ENCODE assay signal across 1 cellular context in the genomic region with DNA sequence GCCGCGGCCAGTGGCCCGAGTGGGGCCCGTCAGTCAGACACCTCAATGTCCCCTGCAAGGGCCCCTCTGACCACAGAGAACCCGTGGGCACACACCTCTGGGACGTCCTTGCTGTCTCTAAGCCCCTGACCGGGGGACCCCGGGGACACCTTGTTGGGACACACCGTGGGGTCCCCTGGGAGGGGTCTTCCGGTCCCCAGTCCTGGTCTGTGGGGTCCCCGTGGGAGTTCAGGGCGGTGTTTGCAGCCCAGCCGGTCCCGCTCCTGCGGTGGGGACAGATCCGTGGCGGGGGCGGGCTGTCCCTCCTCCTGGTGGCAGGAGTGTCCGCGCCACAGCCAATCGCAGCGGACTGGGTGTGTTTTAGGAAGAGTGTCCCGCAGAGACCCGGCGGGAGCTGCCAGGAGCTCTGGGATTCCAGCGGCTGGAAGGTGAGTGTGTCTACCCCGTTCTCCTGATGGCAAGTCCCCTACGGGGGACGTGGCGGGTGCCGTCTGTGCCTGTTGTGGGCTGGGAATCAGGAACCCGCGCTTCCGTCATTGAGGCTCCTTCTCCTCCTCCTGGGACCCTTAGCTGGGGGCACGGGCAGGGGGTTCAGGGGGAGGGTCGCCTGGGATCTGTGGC.
TF ChIP-seq lines count a peak whose summit lies in the region.

No MANE protein-coding gene starts in this region.

TF ChIP-seq in HepG2, 621 proteins besides CTCF, POLR2A, EP300 and RAD21 (continued from another document and continues in another):
- TF ChIP-seq, protein P1, sequence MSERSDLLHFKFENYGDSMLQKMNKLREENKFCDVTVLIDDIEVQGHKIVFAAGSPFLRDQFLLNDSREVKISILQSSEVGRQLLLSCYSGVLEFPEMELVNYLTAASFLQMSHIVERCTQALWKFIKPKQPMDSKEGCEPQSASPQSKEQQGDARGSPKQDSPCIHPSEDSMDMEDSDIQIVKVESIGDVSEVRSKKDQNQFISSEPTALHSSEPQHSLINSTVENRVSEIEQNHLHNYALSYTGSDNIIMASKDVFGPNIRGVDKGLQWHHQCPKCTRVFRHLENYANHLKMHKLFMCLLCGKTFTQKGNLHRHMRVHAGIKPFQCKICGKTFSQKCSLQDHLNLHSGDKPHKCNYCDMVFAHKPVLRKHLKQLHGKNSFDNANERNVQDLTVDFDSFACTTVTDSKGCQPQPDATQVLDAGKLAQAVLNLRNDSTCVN (CRISPR knock-in tag; IDR thresholded peaks at IDR 0.05; ENCODE audit: borderline replicate concordance) = peak; percentile 26; the same call in 1 of the 2 replicates
- TF ChIP-seq POLR2AphosphoS5 (IDR thresholded peaks at IDR 0.05; ENCODE audit: low read depth, low read length) (peak; percentile 95), TAF1 (CRISPR knock-in tag; IDR thresholded peaks at IDR 0.05) (peak; percentile 87), HNRNPL (IDR thresholded peaks at IDR 0.05; ENCODE audit: low read depth, low read length) (0 out of 2 replicates have a peak, but pooled peaks have one; percentile 16), SIX1 (CRISPR knock-in tag; IDR thresholded peaks at IDR 0.05; ENCODE audit: borderline replicate concordance) (peak; percentile 9; the same call in 1 of the 2 replicates), SRSF1 (optimal IDR thresholded peaks at IDR 0.05; ENCODE audit: low read depth, low read length) (peak; percentile 73), FOXC1 (CRISPR knock-in tag; IDR thresholded peaks at IDR 0.05; ENCODE audit: borderline replicate concordance) (no peak), ZKSCAN5 (CRISPR knock-in tag; IDR thresholded peaks at IDR 0.05) (no peak), ZNF841 (CRISPR knock-in tag; IDR thresholded peaks at IDR 0.05; ENCODE audit: borderline replicate concordance) (no peak), MTF2 (CRISPR knock-in tag; IDR thresholded peaks at IDR 0.05; ENCODE audit: borderline replicate concordance) (no peak), GABPB1 (CRISPR knock-in tag; IDR thresholded peaks at IDR 0.05) (peak; percentile 10; the same call in 1 of the 2 replicates), NCOA2 (CRISPR knock-in tag; IDR thresholded peaks at IDR 0.05) (no peak; the same call in 1 of the 2 replicates), SIN3A (IDR thresholded peaks at IDR 0.05; ENCODE audit: borderline replicate concordance, low read depth, low read length) (peak; percentile 76; the same call in 1 of the 2 replicates), ZBTB8A (CRISPR knock-in tag; IDR thresholded peaks at IDR 0.05; ENCODE audit: borderline replicate concordance, low read depth) (no peak), ETV6 (CRISPR knock-in tag; conservative IDR thresholded peaks at IDR 0.05) (peak; percentile 68; the same call in 1 of the 2 replicates), KDM2A (CRISPR knock-in tag; IDR thresholded peaks at IDR 0.05; ENCODE audit: borderline replicate concordance, low read depth) (peak; percentile 39; the same call in 1 of the 2 replicates), POLR2AphosphoS2 (IDR thresholded peaks at IDR 0.05; ENCODE audit: low read depth, low read length) (no peak), SOX5 (CRISPR knock-in tag; IDR thresholded peaks at IDR 0.05; ENCODE audit: borderline replicate concordance) (no peak), SAP130 (CRISPR knock-in tag; IDR thresholded peaks at IDR 0.05; ENCODE audit: low read depth) (peak; percentile 87), GATA4 (IDR thresholded peaks at IDR 0.05; ENCODE audit: borderline replicate concordance, low read depth) (peak; percentile 77), ZNF549 (CRISPR knock-in tag; IDR thresholded peaks at IDR 0.05) (no peak), TGIF2 (CRISPR knock-in tag; IDR thresholded peaks at IDR 0.05) (0 out of 2 replicates have a peak, but pooled peaks have one; percentile 46), ZNF724P (CRISPR knock-in tag; IDR thresholded peaks at IDR 0.05; ENCODE audit: borderline replicate concordance) (no peak), ZNF879 (CRISPR knock-in tag; IDR thresholded peaks at IDR 0.05) (no peak; the same call in 1 of the 2 replicates), ZBTB7A (CRISPR knock-in tag; IDR thresholded peaks at IDR 0.05) (peak; percentile 75; the same call in 1 of the 2 replicates), ZKSCAN8 (CRISPR knock-in tag; IDR thresholded peaks at IDR 0.05; ENCODE audit: borderline replicate concordance) (no peak), NONO (IDR thresholded peaks at IDR 0.05) (no peak), NONO (CRISPR knock-in tag; conservative IDR thresholded peaks at IDR 0.05) (peak; percentile 51), THAP11 (CRISPR knock-in tag; IDR thresholded peaks at IDR 0.05) (0 out of 2 replicates have a peak, but pooled peaks have one; percentile 12), ZNF264 (CRISPR knock-in tag; IDR thresholded peaks at IDR 0.05) (0 out of 2 replicates have a peak, but pooled peaks have one; percentile 4), MEF2D (CRISPR knock-in tag; IDR thresholded peaks at IDR 0.05) (no peak)
- TF ChIP-seq, protein P2, sequence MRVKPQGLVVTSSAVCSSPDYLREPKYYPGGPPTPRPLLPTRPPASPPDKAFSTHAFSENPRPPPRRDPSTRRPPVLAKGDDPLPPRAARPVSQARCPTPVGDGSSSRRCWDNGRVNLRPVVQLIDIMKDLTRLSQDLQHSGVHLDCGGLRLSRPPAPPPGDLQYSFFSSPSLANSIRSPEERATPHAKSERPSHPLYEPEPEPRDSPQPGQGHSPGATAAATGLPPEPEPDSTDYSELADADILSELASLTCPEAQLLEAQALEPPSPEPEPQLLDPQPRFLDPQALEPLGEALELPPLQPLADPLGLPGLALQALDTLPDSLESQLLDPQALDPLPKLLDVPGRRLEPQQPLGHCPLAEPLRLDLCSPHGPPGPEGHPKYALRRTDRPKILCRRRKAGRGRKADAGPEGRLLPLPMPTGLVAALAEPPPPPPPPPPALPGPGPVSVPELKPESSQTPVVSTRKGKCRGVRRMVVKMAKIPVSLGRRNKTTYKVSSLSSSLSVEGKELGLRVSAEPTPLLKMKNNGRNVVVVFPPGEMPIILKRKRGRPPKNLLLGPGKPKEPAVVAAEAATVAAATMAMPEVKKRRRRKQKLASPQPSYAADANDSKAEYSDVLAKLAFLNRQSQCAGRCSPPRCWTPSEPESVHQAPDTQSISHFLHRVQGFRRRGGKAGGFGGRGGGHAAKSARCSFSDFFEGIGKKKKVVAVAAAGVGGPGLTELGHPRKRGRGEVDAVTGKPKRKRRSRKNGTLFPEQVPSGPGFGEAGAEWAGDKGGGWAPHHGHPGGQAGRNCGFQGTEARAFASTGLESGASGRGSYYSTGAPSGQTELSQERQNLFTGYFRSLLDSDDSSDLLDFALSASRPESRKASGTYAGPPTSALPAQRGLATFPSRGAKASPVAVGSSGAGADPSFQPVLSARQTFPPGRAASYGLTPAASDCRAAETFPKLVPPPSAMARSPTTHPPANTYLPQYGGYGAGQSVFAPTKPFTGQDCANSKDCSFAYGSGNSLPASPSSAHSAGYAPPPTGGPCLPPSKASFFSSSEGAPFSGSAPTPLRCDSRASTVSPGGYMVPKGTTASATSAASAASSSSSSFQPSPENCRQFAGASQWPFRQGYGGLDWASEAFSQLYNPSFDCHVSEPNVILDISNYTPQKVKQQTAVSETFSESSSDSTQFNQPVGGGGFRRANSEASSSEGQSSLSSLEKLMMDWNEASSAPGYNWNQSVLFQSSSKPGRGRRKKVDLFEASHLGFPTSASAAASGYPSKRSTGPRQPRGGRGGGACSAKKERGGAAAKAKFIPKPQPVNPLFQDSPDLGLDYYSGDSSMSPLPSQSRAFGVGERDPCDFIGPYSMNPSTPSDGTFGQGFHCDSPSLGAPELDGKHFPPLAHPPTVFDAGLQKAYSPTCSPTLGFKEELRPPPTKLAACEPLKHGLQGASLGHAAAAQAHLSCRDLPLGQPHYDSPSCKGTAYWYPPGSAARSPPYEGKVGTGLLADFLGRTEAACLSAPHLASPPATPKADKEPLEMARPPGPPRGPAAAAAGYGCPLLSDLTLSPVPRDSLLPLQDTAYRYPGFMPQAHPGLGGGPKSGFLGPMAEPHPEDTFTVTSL (CRISPR knock-in tag; IDR thresholded peaks at IDR 0.05; ENCODE audit: borderline replicate concordance) = no peak
- TF ChIP-seq, protein P3, sequence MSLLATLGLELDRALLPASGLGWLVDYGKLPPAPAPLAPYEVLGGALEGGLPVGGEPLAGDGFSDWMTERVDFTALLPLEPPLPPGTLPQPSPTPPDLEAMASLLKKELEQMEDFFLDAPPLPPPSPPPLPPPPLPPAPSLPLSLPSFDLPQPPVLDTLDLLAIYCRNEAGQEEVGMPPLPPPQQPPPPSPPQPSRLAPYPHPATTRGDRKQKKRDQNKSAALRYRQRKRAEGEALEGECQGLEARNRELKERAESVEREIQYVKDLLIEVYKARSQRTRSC (CRISPR knock-in tag; IDR thresholded peaks at IDR 0.05; ENCODE audit: low read depth) = no peak
- TF ChIP-seq, protein P4, sequence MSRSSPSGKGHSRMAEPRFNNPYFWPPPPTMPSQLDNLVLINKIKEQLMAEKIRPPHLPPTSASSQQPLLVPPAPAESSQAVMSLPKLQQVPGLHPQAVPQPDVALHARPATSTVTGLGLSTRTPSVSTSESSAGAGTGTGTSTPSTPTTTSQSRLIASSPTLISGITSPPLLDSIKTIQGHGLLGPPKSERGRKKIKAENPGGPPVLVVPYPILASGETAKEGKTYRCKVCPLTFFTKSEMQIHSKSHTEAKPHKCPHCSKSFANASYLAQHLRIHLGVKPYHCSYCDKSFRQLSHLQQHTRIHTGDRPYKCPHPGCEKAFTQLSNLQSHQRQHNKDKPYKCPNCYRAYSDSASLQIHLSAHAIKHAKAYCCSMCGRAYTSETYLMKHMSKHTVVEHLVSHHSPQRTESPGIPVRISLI (CRISPR knock-in tag; IDR thresholded peaks at IDR 0.05; ENCODE audit: borderline replicate concordance) = 0 out of 2 replicates have a peak, but pooled peaks have one; percentile 12
- TF ChIP-seq, protein P5, sequence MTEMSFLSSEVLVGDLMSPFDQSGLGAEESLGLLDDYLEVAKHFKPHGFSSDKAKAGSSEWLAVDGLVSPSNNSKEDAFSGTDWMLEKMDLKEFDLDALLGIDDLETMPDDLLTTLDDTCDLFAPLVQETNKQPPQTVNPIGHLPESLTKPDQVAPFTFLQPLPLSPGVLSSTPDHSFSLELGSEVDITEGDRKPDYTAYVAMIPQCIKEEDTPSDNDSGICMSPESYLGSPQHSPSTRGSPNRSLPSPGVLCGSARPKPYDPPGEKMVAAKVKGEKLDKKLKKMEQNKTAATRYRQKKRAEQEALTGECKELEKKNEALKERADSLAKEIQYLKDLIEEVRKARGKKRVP (CRISPR knock-in tag; IDR thresholded peaks at IDR 0.05) = 0 out of 4 replicates have a peak, but pooled peaks of 1 of the 2 experiments have one; percentile 17
- TF ChIP-seq, protein P6, sequence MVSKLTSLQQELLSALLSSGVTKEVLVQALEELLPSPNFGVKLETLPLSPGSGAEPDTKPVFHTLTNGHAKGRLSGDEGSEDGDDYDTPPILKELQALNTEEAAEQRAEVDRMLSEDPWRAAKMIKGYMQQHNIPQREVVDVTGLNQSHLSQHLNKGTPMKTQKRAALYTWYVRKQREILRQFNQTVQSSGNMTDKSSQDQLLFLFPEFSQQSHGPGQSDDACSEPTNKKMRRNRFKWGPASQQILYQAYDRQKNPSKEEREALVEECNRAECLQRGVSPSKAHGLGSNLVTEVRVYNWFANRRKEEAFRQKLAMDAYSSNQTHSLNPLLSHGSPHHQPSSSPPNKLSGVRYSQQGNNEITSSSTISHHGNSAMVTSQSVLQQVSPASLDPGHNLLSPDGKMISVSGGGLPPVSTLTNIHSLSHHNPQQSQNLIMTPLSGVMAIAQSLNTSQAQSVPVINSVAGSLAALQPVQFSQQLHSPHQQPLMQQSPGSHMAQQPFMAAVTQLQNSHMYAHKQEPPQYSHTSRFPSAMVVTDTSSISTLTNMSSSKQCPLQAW (CRISPR knock-in tag; IDR thresholded peaks at IDR 0.05) = 0 out of 2 replicates have a peak, but pooled peaks have one; percentile 44
- TF ChIP-seq, protein P7, sequence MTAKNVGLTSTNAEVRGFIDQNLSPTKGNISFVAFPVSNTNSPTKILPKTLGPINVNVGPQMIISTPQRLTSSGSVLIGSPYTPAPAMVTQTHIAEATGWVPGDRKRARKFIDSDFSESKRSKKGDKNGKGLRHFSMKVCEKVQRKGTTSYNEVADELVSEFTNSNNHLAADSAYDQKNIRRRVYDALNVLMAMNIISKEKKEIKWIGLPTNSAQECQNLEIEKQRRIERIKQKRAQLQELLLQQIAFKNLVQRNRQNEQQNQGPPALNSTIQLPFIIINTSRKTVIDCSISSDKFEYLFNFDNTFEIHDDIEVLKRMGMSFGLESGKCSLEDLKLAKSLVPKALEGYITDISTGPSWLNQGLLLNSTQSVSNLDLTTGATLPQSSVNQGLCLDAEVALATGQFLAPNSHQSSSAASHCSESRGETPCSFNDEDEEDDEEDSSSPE (CRISPR knock-in tag; IDR thresholded peaks at IDR 0.05) = peak; percentile 42; the same call in 1 of the 2 replicates
- TF ChIP-seq, protein P8, sequence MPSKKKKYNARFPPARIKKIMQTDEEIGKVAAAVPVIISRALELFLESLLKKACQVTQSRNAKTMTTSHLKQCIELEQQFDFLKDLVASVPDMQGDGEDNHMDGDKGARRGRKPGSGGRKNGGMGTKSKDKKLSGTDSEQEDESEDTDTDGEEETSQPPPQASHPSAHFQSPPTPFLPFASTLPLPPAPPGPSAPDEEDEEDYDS (CRISPR knock-in tag; IDR thresholded peaks at IDR 0.05) = peak; percentile 98
- TF ChIP-seq, protein P9, sequence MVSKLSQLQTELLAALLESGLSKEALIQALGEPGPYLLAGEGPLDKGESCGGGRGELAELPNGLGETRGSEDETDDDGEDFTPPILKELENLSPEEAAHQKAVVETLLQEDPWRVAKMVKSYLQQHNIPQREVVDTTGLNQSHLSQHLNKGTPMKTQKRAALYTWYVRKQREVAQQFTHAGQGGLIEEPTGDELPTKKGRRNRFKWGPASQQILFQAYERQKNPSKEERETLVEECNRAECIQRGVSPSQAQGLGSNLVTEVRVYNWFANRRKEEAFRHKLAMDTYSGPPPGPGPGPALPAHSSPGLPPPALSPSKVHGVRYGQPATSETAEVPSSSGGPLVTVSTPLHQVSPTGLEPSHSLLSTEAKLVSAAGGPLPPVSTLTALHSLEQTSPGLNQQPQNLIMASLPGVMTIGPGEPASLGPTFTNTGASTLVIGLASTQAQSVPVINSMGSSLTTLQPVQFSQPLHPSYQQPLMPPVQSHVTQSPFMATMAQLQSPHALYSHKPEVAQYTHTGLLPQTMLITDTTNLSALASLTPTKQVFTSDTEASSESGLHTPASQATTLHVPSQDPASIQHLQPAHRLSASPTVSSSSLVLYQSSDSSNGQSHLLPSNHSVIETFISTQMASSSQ (IDR thresholded peaks at IDR 0.05; ENCODE audit: low read depth) = no peak
- TF ChIP-seq, protein P9 (CRISPR knock-in tag; IDR thresholded peaks at IDR 0.05; ENCODE audit: borderline replicate concordance) = peak; percentile 14; the same call in 1 of the 2 replicates
- TF ChIP-seq, protein P10, sequence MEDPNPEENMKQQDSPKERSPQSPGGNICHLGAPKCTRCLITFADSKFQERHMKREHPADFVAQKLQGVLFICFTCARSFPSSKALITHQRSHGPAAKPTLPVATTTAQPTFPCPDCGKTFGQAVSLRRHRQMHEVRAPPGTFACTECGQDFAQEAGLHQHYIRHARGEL (CRISPR knock-in tag; IDR thresholded peaks at IDR 0.05) = no peak
